In genomic region chr5:113095831-113096230, GRCh38 we compare ENCODE assay signal across 1 cellular context.
TF ChIP-seq lines count a peak whose summit lies in the region.

No MANE protein-coding gene starts in this region.

TF ChIP-seq in K562, 482 proteins besides CTCF, POLR2A, EP300 and RAD21 (continued from another document):
- TF ChIP-seq ARID3B (CRISPR knock-in tag; IDR thresholded peaks at IDR 0.05; ENCODE audit: borderline replicate concordance) (no peak), NFIC (IDR thresholded peaks at IDR 0.05) (peak; percentile 80), SAP30 (IDR thresholded peaks at IDR 0.05; ENCODE audit: borderline replicate concordance, insufficient read depth, low read depth, low read length, poor library complexity, severe bottlenecking) (no peak), PBX2 (CRISPR knock-in tag; IDR thresholded peaks at IDR 0.05; ENCODE audit: low read depth) (no peak), PBX2 (tag; conservative IDR thresholded peaks at IDR 0.05; ENCODE audit: low read depth) (no peak), CREM (IDR thresholded peaks at IDR 0.05; ENCODE audit: low read depth) (no peak)
